ENCODE assay signal across 20 cellular contexts in the genomic region with DNA sequence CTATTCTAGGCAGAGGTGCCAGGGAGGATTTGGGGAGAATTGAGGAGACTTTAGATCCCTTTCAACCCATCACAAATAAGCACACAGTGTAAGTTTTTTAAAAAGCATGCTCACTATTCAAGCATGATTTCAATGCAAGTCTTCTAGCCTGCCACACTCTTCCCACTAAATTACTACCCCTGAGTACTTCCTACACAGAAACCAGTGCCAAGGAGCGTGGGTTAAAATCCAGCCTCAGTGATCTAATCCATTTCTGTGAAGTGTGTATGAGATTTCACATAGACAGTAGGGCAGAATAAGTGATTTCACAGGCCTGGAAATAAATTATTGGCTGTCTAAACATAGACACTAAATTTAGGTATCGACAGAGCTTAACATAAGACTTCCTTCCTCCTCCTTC.
DNase-seq lines count a peak whose midpoint lies in the region; ATAC-seq, FAIRE-seq and TF ChIP-seq lines count a peak whose summit lies in the region.
"Had no signal": no experiment of that assay in that cellular context is flagged by ENCODE, and none has a peak within 500 bp of the region (broad histone marks: within the 10 kb centered on the region; RNA-seq: fewer than 3 reads in every experiment).

No MANE protein-coding gene starts in this region.

- POLR2A ChIA-PET in H1 (lab: Charles Lee; ENCODE audit: partially characterized antibody) = no interaction called here
- POLR2A ChIA-PET in A673 (lab: Charles Lee; ENCODE audit: low non-redundant PET) = no interaction called here

- DNase-seq in CD1c-positive myeloid dendritic cell (ENCODE audit: extremely low spot score) = peak; percentile 6
- no peak for DNase-seq in H1 (ENCODE audit: low read depth in 1 of 2, low spot score in 2 of 2)
- DNase-seq in neural progenitor cell (ENCODE audit: low spot score) = no peak
- DNase-seq in superior temporal gyrus (ENCODE audit: extremely low spot score) = peak; percentile 69
- no peak for DNase-seq in uterus
- DNase-seq in MV-4-11 (lab: John Stamatoyannopoulos, UW) = no peak
- no peak for DNase-seq in A673 (ENCODE audit: low spot score)
- DNase-seq: C1 segment of cervical spinal cord; CD4-positive, alpha-beta memory T cell; DMS153; DMS79 treated with DMSO at 0.1 percent for 48 hours; EL; HCEC 1CT had no signal

- H3K27me3 ChIP-seq in H1 (replicated peaks in 1 of 4; ENCODE audit: control insufficient read depth in 3 of 4, extremely low read depth in 1 of 4, insufficient read depth in 3 of 4, low read length in 3 of 4) = no peaks in the 10 kb centered on the region
- H3K27me3 ChIP-seq in neural progenitor cell = no peaks in the 10 kb centered on the region
- no peaks in the 10 kb centered on the region for H3K27me3 ChIP-seq in uterus
- H3K27me3 ChIP-seq in A673 (replicated peaks; ENCODE audit: insufficient read depth, low read depth, low read length, poor library complexity) = no peaks in the 10 kb centered on the region

- no peaks in the 10 kb centered on the region for H3K4me1 Mint-ChIP-seq in neural progenitor cell
- H3K4me1 Mint-ChIP-seq: CD4-positive, alpha-beta memory T cell had no signal

- no peaks in the 10 kb centered on the region for H4K20me1 ChIP-seq in H1 (replicated peaks in 1 of 2; ENCODE audit: control insufficient read depth in 1 of 2, insufficient read depth in 2 of 2, low read length in 2 of 2)
- H4K20me1 ChIP-seq in neural progenitor cell (ENCODE audit: low read depth) = no peaks in the 10 kb centered on the region

- no peak overlapping the region for H2BK5ac ChIP-seq in H1 (ENCODE audit: low read depth, low read length)

- no peak overlapping the region for H4K8ac ChIP-seq in H1 (ENCODE audit: extremely low read depth, insufficient read depth, low read length)

- H3K9me3 ChIP-seq in H1 (ENCODE audit: insufficient read depth in 2 of 2, low read depth in 1 of 2, low read length in 1 of 2) (no peaks in the 10 kb centered on the region), neural progenitor cell (ENCODE audit: low read depth) (no peaks in the 10 kb centered on the region), uterus (no peaks in the 10 kb centered on the region), A673 (ENCODE audit: low read depth, low read length, poor library complexity, severe bottlenecking) (no peaks in the 10 kb centered on the region)

- TF ChIP-seq EP300 in H1 (IDR thresholded peaks at IDR 0.05; ENCODE audit: borderline replicate concordance in 1 of 2, low read depth in 2 of 2, low read length in 2 of 2) = no peak

- H3K23me2 ChIP-seq in H1 (ENCODE audit: low read depth, low read length) = no peaks in the 10 kb centered on the region

- CTCF ChIA-PET in H1 (lab: Charles Lee; ENCODE audit: partially characterized antibody) (no interaction called here), A673 (lab: Charles Lee) (no interaction called here)

- BruUV-seq in A673 (replicated peaks; lab: Mats Ljungman, UMichigan) = no TSS peak

- no peak overlapping the region for H3K27ac ChIP-seq in H1 (ENCODE audit: low read depth, low read length)
- no peak overlapping the region for H3K27ac ChIP-seq in neural progenitor cell
- no peak overlapping the region for H3K27ac ChIP-seq in uterus
- H3K27ac ChIP-seq in A673 (ENCODE audit: low read depth, low read length, poor library complexity, severe bottlenecking) = no peak overlapping the region
- H3K27ac ChIP-seq: HL-60 had no signal

- H3K4me1 ChIP-seq in H1 (replicated peaks in 1 of 4; ENCODE audit: control insufficient read depth in 3 of 4, insufficient read depth in 4 of 4, low read length in 3 of 4) (no peaks in the 10 kb centered on the region), neural progenitor cell (no peaks in the 10 kb centered on the region), uterus (no peaks in the 10 kb centered on the region), A673 (ENCODE audit: insufficient read depth, low read length, poor library complexity, severe bottlenecking) (no peaks in the 10 kb centered on the region)

- TF ChIP-seq CTCF in H1 (IDR thresholded peaks at IDR 0.05; ENCODE audit: control extremely low read depth in 1 of 3, insufficient read depth in 1 of 3, low read depth in 1 of 3, low read length in 3 of 3) (no peak), neural progenitor cell (IDR thresholded peaks at IDR 0.05) (no peak), uterus (IDR thresholded peaks at IDR 0.05) (no peak), A673 (conservative IDR thresholded peaks at IDR 0.05; ENCODE audit: low read depth, low read length) (no peak)

- H3K79me1 ChIP-seq in H1 (ENCODE audit: low read depth, low read length) = no peaks in the 10 kb centered on the region

- H3K23ac ChIP-seq in H1 (ENCODE audit: insufficient read length) = no peak overlapping the region

- H3K36me3 Mint-ChIP-seq in neural progenitor cell = no peaks in the 10 kb centered on the region
- H3K36me3 Mint-ChIP-seq: CD4-positive, alpha-beta memory T cell had no signal

- H3K79me2 ChIP-seq in H1 (ENCODE audit: control insufficient read depth in 1 of 2, insufficient read depth in 2 of 2, low read length in 2 of 2) = no peaks in the 10 kb centered on the region
- H3K79me2 ChIP-seq in neural progenitor cell (ENCODE audit: low read depth) = no peaks in the 10 kb centered on the region

- H3K4me2 ChIP-seq in H1 (ENCODE audit: insufficient read depth in 1 of 2, low read depth in 2 of 2, low read length in 2 of 2) (no peak overlapping the region), neural progenitor cell (no peak overlapping the region)

- H4K91ac ChIP-seq in H1 (replicated peaks; ENCODE audit: insufficient read length, low read length) = no peak overlapping the region

- H3K9ac ChIP-seq in H1 (replicated peaks in 1 of 4; ENCODE audit: extremely low read depth in 1 of 4, low read depth in 3 of 4, low read length in 3 of 4) = no peak overlapping the region
- no peak overlapping the region for H3K9ac ChIP-seq in neural progenitor cell

- no peak overlapping the region for H2BK12ac ChIP-seq in H1 (ENCODE audit: low read depth, low read length)

- H2BK15ac ChIP-seq in H1 (ENCODE audit: low read length) = no peak overlapping the region

- no peak overlapping the region for H3K18ac ChIP-seq in H1 (ENCODE audit: extremely low read depth, low read length)

- H3K4me3 ChIP-seq in H1 (ENCODE audit: extremely low read depth in 1 of 4, insufficient read depth in 2 of 4, low read depth in 3 of 4, low read length in 4 of 4) = no peak overlapping the region
- H3K4me3 ChIP-seq in neural progenitor cell = no peak overlapping the region
- no peak overlapping the region for H3K4me3 ChIP-seq in uterus
- no peak overlapping the region for H3K4me3 ChIP-seq in A673 (ENCODE audit: low read depth, low read length, poor library complexity, severe bottlenecking)

- H3F3A ChIP-seq in neural progenitor cell (ENCODE audit: low read depth) = no peaks in the 10 kb centered on the region

- H3K27me3 Mint-ChIP-seq in neural progenitor cell (ENCODE audit: insufficient read depth, low read depth) = no peaks in the 10 kb centered on the region

- no peak overlapping the region for H3K14ac ChIP-seq in H1 (ENCODE audit: insufficient read length)

- no peaks in the 10 kb centered on the region for H3K9me3 Mint-ChIP-seq in neural progenitor cell

- H2AFZ ChIP-seq in H1 (ENCODE audit: low read length) (peak overlapping the region; percentile 40; the same call in 1 of the 2 replicates), neural progenitor cell (replicated peaks) (peak overlapping the region; percentile 50)

- H3K4ac ChIP-seq in H1 (replicated peaks; ENCODE audit: insufficient read length, low read depth, low read length) = no peak overlapping the region

- no peak overlapping the region for H2AK5ac ChIP-seq in H1 (ENCODE audit: low read depth, low read length)

- H3K27ac Mint-ChIP-seq in neural progenitor cell = no peak overlapping the region
- H3K27ac Mint-ChIP-seq: CD4-positive, alpha-beta memory T cell had no signal

- H3K4me3 Mint-ChIP-seq in neural progenitor cell = no peak overlapping the region
- H3K4me3 Mint-ChIP-seq: CD4-positive, alpha-beta memory T cell had no signal

- TF ChIP-seq RAD21 in H1 (IDR thresholded peaks at IDR 0.05 in 1 of 2, conservative IDR thresholded peaks at IDR 0.05 in 1 of 2; ENCODE audit: low read depth in 2 of 2, low read length in 2 of 2) = no peak

- intact Hi-C loops in uterus (cut with DNase I; ENCODE audit: low total_unique reads) (no loop called here), A673 (cut with micrococcal nuclease; ENCODE audit: unreplicated experiment) (no loop called here)

- TF ChIP-seq POLR2A in H1 (IDR thresholded peaks at IDR 0.05; ENCODE audit: control extremely low read depth in 1 of 2, low read depth in 2 of 2, low read length in 2 of 2) (no peak), uterus (IDR thresholded peaks at IDR 0.05) (no peak)

- ATAC-seq in GM19452 (IDR thresholded peaks at IDR 0.05; ENCODE audit: unreplicated experiment) = no peak

- 95% methylated on average over 2 of the region's 2 CpGs; no CpG with 5 or more reads in 1 of the 2 experiments for WGBS in H1 (ENCODE audit: extremely low coverage in 1 of 2, insufficient coverage in 1 of 2, insufficient read length in 1 of 2, insufficient replicate concordance in 2 of 2, low coverage in 1 of 2, low lambda C conversion rate in 2 of 2, missing lambda C conversion rate in 1 of 2), 2 experiments

- no peak overlapping the region for H4K5ac ChIP-seq in H1 (ENCODE audit: insufficient read length, low read depth, low read length)

- H2BK120ac ChIP-seq in H1 (replicated peaks; ENCODE audit: low read depth, low read length) = no peak overlapping the region

- no peak for FAIRE-seq in H1 (lab: Jason Lieb, UNC)
- FAIRE-seq: A204.1, D721Med, G401.6, GM12891, GM19239 had no signal

- no peak overlapping the region for H3K56ac ChIP-seq in H1 (replicated peaks; ENCODE audit: insufficient read length, low read depth, low read length)

- H3K36me3 ChIP-seq in H1 (ENCODE audit: control insufficient read depth in 2 of 4, insufficient read depth in 4 of 4, low read length in 3 of 4) (no peaks in the 10 kb centered on the region), neural progenitor cell (no peaks in the 10 kb centered on the region), uterus (no peaks in the 10 kb centered on the region), A673 (ENCODE audit: insufficient read depth, low read length, poor library complexity, severe bottlenecking) (no peaks in the 10 kb centered on the region)

- no peak overlapping the region for H2BK20ac ChIP-seq in H1 (ENCODE audit: low read length)

TF ChIP-seq in H1, 55 proteins besides CTCF, POLR2A, EP300 and RAD21:
- TF ChIP-seq JUND (IDR thresholded peaks at IDR 0.05; ENCODE audit: low read length) = no peak

Comparison
In these comparisons a context has a peak if more than half of its experiments do, and no peak if none do; other contexts are left out.
1. DNase-seq: peak in CD1c-positive myeloid dendritic cell (single experiment) and superior temporal gyrus (single experiment); none in H1 (0 of 2), neural progenitor cell (single experiment), uterus (0 of 2), MV-4-11 (single experiment) and A673 (single experiment).